Comparison of ENCODE assay signal across 20 cellular contexts in the genomic region with DNA sequence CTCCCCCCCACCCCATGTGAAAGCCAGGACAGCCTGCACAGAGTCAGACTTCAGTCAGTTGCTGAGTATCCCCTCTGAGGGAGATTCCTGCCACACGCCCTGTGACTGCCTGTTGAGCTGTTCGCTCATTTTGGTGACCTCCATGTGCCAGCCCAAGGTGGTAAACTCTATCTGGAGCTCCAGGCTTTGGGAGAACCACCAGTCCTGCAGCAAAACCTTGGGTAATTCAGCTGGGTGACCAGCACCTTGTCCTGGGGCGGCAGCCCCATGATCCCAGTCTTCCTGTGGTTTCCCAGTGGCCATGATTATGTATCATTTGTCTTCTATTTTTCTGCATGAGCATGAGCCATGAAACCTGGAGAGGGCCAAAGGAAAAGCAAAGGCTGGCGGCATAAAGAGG.
DNase-seq lines count a peak whose midpoint lies in the region; ATAC-seq, FAIRE-seq and TF ChIP-seq lines count a peak whose summit lies in the region.
"Had no signal": no experiment of that assay in that cellular context is flagged by ENCODE, and none has a peak within 500 bp of the region (broad histone marks: within the 10 kb centered on the region; RNA-seq: fewer than 3 reads in every experiment).

No MANE protein-coding gene starts in this region.

- H3K27me3 Mint-ChIP-seq in nephron progenitor cell (ENCODE audit: low read depth, poor library complexity) = no peaks in the 10 kb centered on the region
- H3K27me3 Mint-ChIP-seq: activated naive CD8-positive, alpha-beta T cell treated with anti-CD3 and anti-CD28 coated beads, Interleukin-2, amount 50 U/mL, for 24 hours; progenitor cell of endocrine pancreas had no signal

- no peak overlapping the region for H3K4me3 Mint-ChIP-seq in nephron progenitor cell
- H3K4me3 Mint-ChIP-seq: activated naive CD8-positive, alpha-beta T cell treated with anti-CD3 and anti-CD28 coated beads, Interleukin-2, amount 50 U/mL, for 24 hours; H9 had no signal

- TF ChIP-seq CTCF in right lobe of liver (IDR thresholded peaks at IDR 0.05) (no peak), HepG2 (CRISPR knock-in tag; IDR thresholded peaks at IDR 0.05) (no peak), mammary epithelial cell (conservative IDR thresholded peaks at IDR 0.05 in 1 of 2, IDR thresholded peaks at IDR 0.05 in 1 of 2; ENCODE audit: extremely low read depth in 1 of 2, insufficient read depth in 1 of 2, low read depth in 1 of 2, low read length in 2 of 2) (no peak), nephron progenitor cell (IDR thresholded peaks at IDR 0.05) (no peak), vagina (IDR thresholded peaks at IDR 0.05) (no peak)

- H3K27ac ChIP-seq in right lobe of liver (no peak overlapping the region), HepG2 (ENCODE audit: extremely low read length, insufficient read depth, low read length) (no peak overlapping the region), mammary epithelial cell (ENCODE audit: insufficient read depth, low read depth, low read length) (no peak overlapping the region), vagina (peak overlapping the region; percentile 83)
- H3K27ac ChIP-seq: cardiac muscle cell, SJSA1 had no signal

- intact Hi-C loops in right lobe of liver (cut with DNase I) = no loop called here
- intact Hi-C loops in HepG2 (cut with micrococcal nuclease; ENCODE audit: unreplicated experiment) = loop anchor here (5.0 kb wide), 2 partner anchors 650 to 1225 kb away; no protein-coding TSS in a partner anchor
- intact Hi-C loops in mammary epithelial cell (cut with micrococcal nuclease) = loop anchor here (10.0 kb wide), 4 partner anchors 342 to 1222 kb away; a partner anchor contains a TSS
- intact Hi-C loops in vagina (cut with DNase I) = no loop called here

- no peaks in the 10 kb centered on the region for H3K79me2 ChIP-seq in HepG2 (ENCODE audit: insufficient read depth, low read length)
- H3K79me2 ChIP-seq in mammary epithelial cell (ENCODE audit: insufficient read depth, low read length) = no peaks in the 10 kb centered on the region

- H3K27me3 ChIP-seq in right lobe of liver (no peaks in the 10 kb centered on the region), HepG2 (ENCODE audit: control insufficient read depth in 1 of 2, insufficient read depth in 2 of 2, low read length in 2 of 2) (no peaks in the 10 kb centered on the region), mammary epithelial cell (ENCODE audit: insufficient read depth, low read length) (no peaks in the 10 kb centered on the region), vagina (no peaks in the 10 kb centered on the region)
- H3K27me3 ChIP-seq: cardiac muscle cell, SJSA1 had no signal

- H2AFZ ChIP-seq in HepG2 (ENCODE audit: low read length) (no peak overlapping the region), mammary epithelial cell (ENCODE audit: low read depth, low read length) (peak overlapping the region; percentile 86)

- H3K4me2 ChIP-seq in HepG2 (ENCODE audit: low read depth, low read length) (no peak overlapping the region), mammary epithelial cell (ENCODE audit: insufficient read depth, low read depth, low read length) (peak overlapping the region; percentile 83)

- peaks cover 23% of the 10 kb centered on the region for H3K36me3 Mint-ChIP-seq in nephron progenitor cell (ENCODE audit: low read depth)

- no peaks in the 10 kb centered on the region for H3K36me3 ChIP-seq in right lobe of liver
- no peaks in the 10 kb centered on the region for H3K36me3 ChIP-seq in HepG2 (replicated peaks in 1 of 2; ENCODE audit: control insufficient read depth in 1 of 2, insufficient read depth in 2 of 2, low read length in 2 of 2)
- H3K36me3 ChIP-seq in mammary epithelial cell (ENCODE audit: insufficient read depth, low read length) = no peaks in the 10 kb centered on the region
- no peaks in the 10 kb centered on the region for H3K36me3 ChIP-seq in vagina
- H3K36me3 ChIP-seq: cardiac muscle cell, SJSA1 had no signal

- H3K4me3 ChIP-seq in right lobe of liver (peak overlapping the region in 2 of 3 donors; percentile 68 to 77), HepG2 (replicated peaks in 1 of 3; ENCODE audit: insufficient read depth in 1 of 3, low read depth in 2 of 3, low read length in 3 of 3) (no peak overlapping the region), mammary epithelial cell (replicated peaks in 1 of 3; ENCODE audit: insufficient read depth in 1 of 3, low read depth in 2 of 3, low read length in 3 of 3) (peak overlapping the region in 1 of 3 experiments; percentile 31), vagina (peak overlapping the region in 1 of 2 donors; percentile 57)
- H3K4me3 ChIP-seq: cardiac muscle cell, SJSA1 had no signal

- no peak for ATAC-seq in right lobe of liver
- ATAC-seq in HepG2 = no peak
- ATAC-seq: activated naive CD8-positive, alpha-beta T cell treated with anti-CD3 and anti-CD28 coated beads, Interleukin-2, amount 50 U/mL, for 24 hours; stimulated activated naive CD8-positive, alpha-beta T cell treated with anti-CD3 and anti-CD28 coated beads, Interleukin-15, Interleukin-2, amounts not matched to agents 100 U/mL and 50 U/mL, for 24 hours had no signal

- peaks cover 0 to 8% (median 4%) of the 10 kb centered on the region in 4 donors for H3K4me1 ChIP-seq in right lobe of liver
- H3K4me1 ChIP-seq in HepG2 (ENCODE audit: insufficient read depth, low read length) = no peaks in the 10 kb centered on the region
- peaks cover 19% of the 10 kb centered on the region for H3K4me1 ChIP-seq in mammary epithelial cell (ENCODE audit: insufficient read depth, low read length)
- H3K4me1 ChIP-seq in vagina = peaks cover 29% of the 10 kb centered on the region
- H3K4me1 ChIP-seq: SJSA1 had no signal

- no peak for TF ChIP-seq RAD21 in HepG2 (CRISPR knock-in tag; IDR thresholded peaks at IDR 0.05)

- CTCF ChIA-PET in HepG2 (lab: Yijun Ruan, JAX; ENCODE audit: low intra/inter-chr PET ratio, low total read pairs) (interaction anchor here (1.8 kb wide), 1 partner anchor 175 kb away, joined by 12 read pairs; no protein-coding TSS in a partner anchor), mammary epithelial cell (lab: Charles Lee; ENCODE audit: low non-redundant PET) (no interaction called here)

- dilution Hi-C loops in mammary epithelial cell (cut with HindIII; ENCODE audit: low sequenced_read_pairs) = loop anchor here (25.0 kb wide), 1 partner anchor 185 kb away; a partner anchor contains a TSS

- H3K9me3 Mint-ChIP-seq in nephron progenitor cell = peaks cover 54% of the 10 kb centered on the region
- H3K9me3 Mint-ChIP-seq: activated naive CD8-positive, alpha-beta T cell treated with anti-CD3 and anti-CD28 coated beads, Interleukin-2, amount 50 U/mL, for 24 hours; activated T-cell treated with anti-CD3 and anti-CD28 coated beads, Interleukin-2, amount 50 U/mL, for 72 hours had no signal

- H3K27ac Mint-ChIP-seq in nephron progenitor cell = peak overlapping the region; percentile 75

- DNase-seq in right lobe of liver = no peak
- no peak for DNase-seq in HepG2 (ENCODE audit: low spot score)
- no peak for DNase-seq in mammary epithelial cell
- DNase-seq in nephron progenitor cell = no peak
- peak in 1 of 2 donors; percentile 82 for DNase-seq in vagina (ENCODE audit: extremely low spot score in 2 of 2)
- DNase-seq in NCI-H748 (lab: John Stamatoyannopoulos, UW; ENCODE audit: unreplicated experiment) = no peak
- DNase-seq in activated gamma-delta T cell (lab: John Stamatoyannopoulos, UW) = no peak
- no peak for DNase-seq in activated CD8-positive, alpha-beta memory T cell treated with anti-CD3 and anti-CD28 coated beads, Interleukin-2, amount 50 U/mL, for 48 hours
- DNase-seq: activated naive CD8-positive, alpha-beta T cell treated with anti-CD3 and anti-CD28 coated beads, Interleukin-2, amount 50 U/mL, for 24 hours; activated T-cell treated with anti-CD3 and anti-CD28 coated beads, Interleukin-2, amount 50 U/mL, for 72 hours; GF-D8; NCI-H2029 treated with DMSO at 0.1 percent for 48 hours; NCI-H526; stimulated activated CD4-positive, alpha-beta T cell treated with anti-CD3 and anti-CD28 coated beads, Interleukin-15, amount 100 ng/mL, for 24 hours; stimulated activated naive CD8-positive, alpha-beta T cell treated with anti-CD3 and anti-CD28 coated beads, Interleukin-15, Interleukin-2, amounts not matched to agents 100 U/mL and 50 U/mL, for 24 hours had no signal

- TF ChIP-seq POLR2A in right lobe of liver (IDR thresholded peaks at IDR 0.05) = no peak
- no peak for TF ChIP-seq POLR2A in HepG2 (IDR thresholded peaks at IDR 0.05; ENCODE audit: insufficient read depth in 1 of 2, low read depth in 2 of 2, low read length in 2 of 2)
- no peak for TF ChIP-seq POLR2A in vagina (IDR thresholded peaks at IDR 0.05)

- 57% methylated on average over 2 of the region's 4 CpGs for WGBS in right lobe of liver (ENCODE audit: insufficient coverage, low coverage, low lambda C conversion rate, missing lambda C conversion rate)
- WGBS in HepG2 (ENCODE audit: low lambda C conversion rate) = no CpG with 5 or more reads among the region's 4 CpGs
- WGBS in mammary epithelial cell (ENCODE audit: low coverage, missing lambda C conversion rate) = 63% methylated on average over 2 of the region's 4 CpGs

- H3K4me1 Mint-ChIP-seq in nephron progenitor cell = peaks cover 43% of the 10 kb centered on the region

- H3K9me3 ChIP-seq in right lobe of liver = no peaks in the 10 kb centered on the region
- H3K9me3 ChIP-seq in HepG2 (ENCODE audit: low read length) = no peaks in the 10 kb centered on the region
- H3K9me3 ChIP-seq in mammary epithelial cell (replicated peaks; ENCODE audit: insufficient read depth, low read length) = no peaks in the 10 kb centered on the region
- no peaks in the 10 kb centered on the region for H3K9me3 ChIP-seq in vagina
- H3K9me3 ChIP-seq: SJSA1 had no signal

- FAIRE-seq in HepG2 (lab: Jason Lieb, UNC) = no peak
- FAIRE-seq: D721Med had no signal

- POLR2A ChIA-PET in HepG2 (lab: Yijun Ruan, JAX) = no interaction called here

- BruUV-seq in HepG2 (replicated peaks; lab: Mats Ljungman, UMichigan) (no TSS peak), mammary epithelial cell (replicated peaks; lab: Mats Ljungman, UMichigan) (no TSS peak)

- no peaks in the 10 kb centered on the region for H4K20me1 ChIP-seq in HepG2 (ENCODE audit: insufficient read depth, low read length)
- no peaks in the 10 kb centered on the region for H4K20me1 ChIP-seq in mammary epithelial cell (ENCODE audit: insufficient read depth, low read length)

- H3K9ac ChIP-seq in HepG2 (ENCODE audit: insufficient read depth, low read depth, low read length) (no peak overlapping the region), mammary epithelial cell (ENCODE audit: insufficient read depth, low read length) (no peak overlapping the region)

- TF ChIP-seq EP300 in HepG2 (IDR thresholded peaks at IDR 0.05; ENCODE audit: low read depth in 2 of 2, low read length in 2 of 2) (no peak), HepG2 (CRISPR knock-in tag; IDR thresholded peaks at IDR 0.05; ENCODE audit: borderline replicate concordance) (no peak)

- in situ Hi-C loops in HepG2 (cut with HindIII; ENCODE audit: extremely low pct_ligation_motif_present, low pct_unique_long_range_greater_than_20kb) = loop anchor here (25.0 kb wide), 1 partner anchor 185 kb away; a partner anchor contains a TSS
- in situ Hi-C loops in mammary epithelial cell (cut with MboI; ENCODE audit: low sequenced_read_pairs in 2 of 2) = loop anchor here (25.0 kb wide), 2 partner anchors 160 to 185 kb away; a partner anchor contains a TSS

TF ChIP-seq in HepG2, 621 proteins besides CTCF, POLR2A, EP300 and RAD21 (continues in another document):
- TF ChIP-seq FOSL1 (CRISPR knock-in tag; IDR thresholded peaks at IDR 0.05; ENCODE audit: borderline replicate concordance) = no peak

Comparison
In these comparisons a context has a peak if more than half of its experiments do, and no peak if none do; other contexts are left out.
1. H3K4me3 ChIP-seq: peak in right lobe of liver (2 of 3); none in HepG2 (0 of 3).
2. intact Hi-C loops: an anchor here in HepG2 (5.0 kb wide) and mammary epithelial cell (10.0 kb wide); none called in right lobe of liver and vagina.